ENCODE assay signal across 8 cellular contexts in genomic region chr16:53131050-53131362, GRCh38.
A peak's percentile ranks its signal among the peaks of the same experiment; 100 is the strongest.
DNase-seq lines count a peak whose midpoint lies in the region; ATAC-seq and TF ChIP-seq lines count a peak whose summit lies in the region.

No MANE protein-coding gene starts in this region.

- H3K79me2 ChIP-seq in PC-3 (ENCODE audit: low read length), result peaks cover 18% of the 10 kb centered on the region

- DNase-seq in A673 (ENCODE audit: low spot score), result no peak
- DNase-seq in PC-3, result no peak
- DNase-seq in right atrium auricular region (ENCODE audit: low spot score), result no peak
- DNase-seq in GM03348 (ENCODE audit: low spot score), result no peak
- DNase-seq in SHP77 (lab: John Stamatoyannopoulos, UW), result no peak

- H3K9me3 ChIP-seq in A673 (ENCODE audit: low read depth, low read length, poor library complexity, severe bottlenecking) (no peaks in the 10 kb centered on the region), PC-3 (ENCODE audit: low read length) (no peaks in the 10 kb centered on the region), right atrium auricular region (no peaks in the 10 kb centered on the region), subcutaneous abdominal adipose tissue (ENCODE audit: control insufficient read depth in 5 of 5, low read length in 5 of 5) (no peaks in the 10 kb centered on the region)

- H3K36me3 ChIP-seq in A673 (ENCODE audit: insufficient read depth, low read length, poor library complexity, severe bottlenecking) (peaks cover 4% of the 10 kb centered on the region), PC-3 (ENCODE audit: low read depth, low read length) (no peaks in the 10 kb centered on the region), right atrium auricular region (no peaks in the 10 kb centered on the region), subcutaneous abdominal adipose tissue (ENCODE audit: control insufficient read depth in 5 of 5, insufficient read depth in 5 of 5, low read length in 5 of 5) (no peaks in the 10 kb centered on the region)

- no peaks in the 10 kb centered on the region for H3F3A ChIP-seq in PC-3 (ENCODE audit: low read length, unreplicated experiment)

- ATAC-seq in GM19438 (IDR thresholded peaks at IDR 0.05; ENCODE audit: low read depth, unreplicated experiment) (peak; percentile 0), PC-3 (no peak), GM21737 (IDR thresholded peaks at IDR 0.05; ENCODE audit: unreplicated experiment) (no peak)

- H3K4me3 ChIP-seq in A673 (ENCODE audit: low read depth, low read length, poor library complexity, severe bottlenecking) (peak overlapping the region; percentile 83), PC-3 (ENCODE audit: low read length) (peak overlapping the region; percentile 67), right atrium auricular region (peak overlapping the region; percentile 86 to 91), subcutaneous abdominal adipose tissue (ENCODE audit: low read depth in 1 of 5, low read length in 5 of 5) (peak overlapping the region in 3 of 5 donors; percentile 53 to 85 (median 53))

- BruUV-seq in A673 (replicated peaks; lab: Mats Ljungman, UMichigan), result no TSS peak
- BruUV-seq in PC-3 (replicated peaks; lab: Mats Ljungman, UMichigan), result no TSS peak

- TF ChIP-seq CTCF in A673 (conservative IDR thresholded peaks at IDR 0.05; ENCODE audit: low read depth, low read length) (no peak), PC-3 (conservative IDR thresholded peaks at IDR 0.05; ENCODE audit: low read depth, low read length) (no peak), right atrium auricular region (IDR thresholded peaks at IDR 0.05) (no peak)

- no peaks in the 10 kb centered on the region for H3K9me2 ChIP-seq in PC-3 (replicated peaks; ENCODE audit: low read length)

- peak overlapping the region; percentile 57; the same call in 1 of the 2 replicates for H3K4me2 ChIP-seq in PC-3 (ENCODE audit: low read length)

- H3K9ac ChIP-seq in PC-3 (ENCODE audit: low read length), result peak overlapping the region; percentile 77; the same call in 1 of the 2 replicates
- peak overlapping the region in 1 of 5 donors; percentile 51 for H3K9ac ChIP-seq in subcutaneous abdominal adipose tissue (ENCODE audit: low read length in 5 of 5)

- intact Hi-C loops in A673 (cut with micrococcal nuclease; ENCODE audit: unreplicated experiment) (loop anchor here (2.0 kb wide), 2 partner anchors 76 to 78 kb away; partner anchors contain the start of gene CHD9), PC-3 (cut with micrococcal nuclease) (loop anchor here (2.0 to 10.0 kb wide), 2 partner anchors 78 to 154 kb away; no protein-coding TSS in a partner anchor)

- POLR2A ChIA-PET in A673 (lab: Charles Lee; ENCODE audit: low non-redundant PET), result no interaction called here
- POLR2A ChIA-PET in PC-3 (lab: Charles Lee; ENCODE audit: unreplicated experiment), result no interaction called here

- no peaks in the 10 kb centered on the region for H3K27me3 ChIP-seq in A673 (replicated peaks; ENCODE audit: insufficient read depth, low read depth, low read length, poor library complexity)
- H3K27me3 ChIP-seq in PC-3 (ENCODE audit: low read length), result no peaks in the 10 kb centered on the region
- H3K27me3 ChIP-seq in right atrium auricular region, result no peaks in the 10 kb centered on the region
- no peaks in the 10 kb centered on the region for H3K27me3 ChIP-seq in subcutaneous abdominal adipose tissue (ENCODE audit: control insufficient read depth in 5 of 5, insufficient read depth in 4 of 5, low read length in 5 of 5)

- CTCF ChIA-PET in A673 (lab: Charles Lee) (no interaction called here), PC-3 (lab: Charles Lee) (no interaction called here)

- H3K4me1 ChIP-seq in A673 (ENCODE audit: insufficient read depth, low read length, poor library complexity, severe bottlenecking), result peaks cover 38% of the 10 kb centered on the region
- H3K4me1 ChIP-seq in PC-3 (ENCODE audit: insufficient read depth, low read length), result peaks cover 13% of the 10 kb centered on the region
- peaks cover 0 to 35% of the 10 kb centered on the region in 2 donors for H3K4me1 ChIP-seq in right atrium auricular region
- peaks cover 2 to 29% (median 26%) of the 10 kb centered on the region in 5 donors for H3K4me1 ChIP-seq in subcutaneous abdominal adipose tissue (ENCODE audit: control insufficient read depth in 5 of 5, insufficient read depth in 5 of 5, low read length in 5 of 5)

- peak overlapping the region; percentile 55; the same call in 1 of the 2 replicates for H2AFZ ChIP-seq in PC-3 (ENCODE audit: low read length)

- H4K20me1 ChIP-seq in PC-3 (ENCODE audit: low read length), result no peaks in the 10 kb centered on the region

- H3K27ac ChIP-seq in A673 (ENCODE audit: low read depth, low read length, poor library complexity, severe bottlenecking), result peak overlapping the region; percentile 79
- peak overlapping the region; percentile 69; the same call in 1 of the 2 replicates for H3K27ac ChIP-seq in PC-3 (ENCODE audit: low read length)
- H3K27ac ChIP-seq in right atrium auricular region, result peak overlapping the region; percentile 87 to 91
- peak overlapping the region; percentile 75 for H3K27ac ChIP-seq in subcutaneous abdominal adipose tissue (ENCODE audit: low read depth, low read length)
